10 cellular contexts compared by ENCODE assay signal in genomic region chr2:204321910-204322765, GRCh38.
DNase-seq lines count a peak whose midpoint lies in the region; ATAC-seq and TF ChIP-seq lines count a peak whose summit lies in the region.
"Had no signal": no experiment of that assay in that cellular context is flagged by ENCODE, and none has a peak within 500 bp of the region (broad histone marks: within the 10 kb centered on the region; RNA-seq: fewer than 3 reads in every experiment).

No MANE protein-coding gene starts in this region.

- intact Hi-C loops in heart left ventricle (cut with DNase I) (loop anchor here in 8 of 10 donors (5.0 to 10.0 kb wide), 8 partner anchors 60 to 1833 kb away; partner anchors contain the start of genes EEF1B2 (in 1 of the 8) and NDUFS1 (in 1 of the 8)), sciatic nerve (cut with DNase I) (loop anchor here (10.0 kb wide), 1 partner anchor 373 kb away; no protein-coding TSS in a partner anchor)

- ATAC-seq in heart left ventricle (peak; percentile 65 to 94 (median 81)), sciatic nerve (peak; percentile 38), HG02642 (IDR thresholded peaks at IDR 0.05; ENCODE audit: poor library complexity, unreplicated experiment) (no peak), GM18909 (IDR thresholded peaks at IDR 0.05; ENCODE audit: poor library complexity, unreplicated experiment) (no peak)

- DNase-seq in ELR (ENCODE audit: low read depth), result peak; percentile 54
- DNase-seq in SW480 (ENCODE audit: low spot score), result peak; percentile 18
- peak in 4 of 5 donors; percentile 33 to 57 (median 52) for DNase-seq in heart left ventricle
- DNase-seq in sciatic nerve (ENCODE audit: low spot score), result no peak
- DNase-seq in putamen (ENCODE audit: low spot score), result no peak
- no peak for DNase-seq in activated CD8-positive, alpha-beta memory T cell treated with anti-CD3 and anti-CD28 coated beads for 24 hours
- DNase-seq: dorsolateral prefrontal cortex, WERI-Rb-1 had no signal

- H3K27me3 ChIP-seq in heart left ventricle, result no peaks in the 10 kb centered on the region

- no peak for TF ChIP-seq CTCF in heart left ventricle (IDR thresholded peaks at IDR 0.05)

- TF ChIP-seq POLR2A in heart left ventricle (IDR thresholded peaks at IDR 0.05), result no peak

- peaks cover 0 to 18% (median 7%) of the 10 kb centered on the region in 12 donors for H3K4me1 ChIP-seq in heart left ventricle

- H3K4me3 ChIP-seq in heart left ventricle, result no peak overlapping the region
- H3K4me3 ChIP-seq: dorsolateral prefrontal cortex had no signal

- peak overlapping the region in 10 of 12 donors; percentile 1 to 79 (median 58) for H3K27ac ChIP-seq in heart left ventricle
- H3K27ac ChIP-seq: dorsolateral prefrontal cortex, WERI-Rb-1 had no signal

- H3K9me3 ChIP-seq in heart left ventricle, result no peaks in the 10 kb centered on the region

- H3K36me3 ChIP-seq in heart left ventricle, result no peaks in the 10 kb centered on the region
- H3K36me3 ChIP-seq: WERI-Rb-1 had no signal

- WGBS in heart left ventricle, 4 donors, result 44 to 55% (median 51%) methylated on average over 10 of the region's 10 CpGs

Comparison
In these comparisons a context has a peak if more than half of its experiments do, and no peak if none do; other contexts are left out.
1. DNase-seq: peak in ELR (single experiment), SW480 (single experiment) and heart left ventricle (4 of 5); none in sciatic nerve (single experiment), putamen (single experiment) and activated CD8-positive, alpha-beta memory T cell treated with anti-CD3 and anti-CD28 coated beads for 24 hours (single experiment).
2. ATAC-seq: peak in heart left ventricle (4 of 4) and sciatic nerve (single experiment); none in HG02642 (single experiment) and GM18909 (single experiment).